Comparison of ENCODE assay signal across 10 cellular contexts in genomic region chr6:33623895-33624381, GRCh38. TPM values are rescaled to one million over a fixed set of nuclear protein-coding genes. Genes with fewer than 3 reads are reported as not detected.
DNase-seq lines count a peak whose midpoint lies in the region; ATAC-seq and TF ChIP-seq lines count a peak whose summit lies in the region.
"Had no signal": no experiment of that assay in that cellular context is flagged by ENCODE, and none has a peak within 500 bp of the region (broad histone marks: within the 10 kb centered on the region; RNA-seq: fewer than 3 reads in every experiment).

No MANE protein-coding gene starts in this region.

- CTCF ChIA-PET in Caco-2 (lab: Charles Lee), result interaction anchor here (1.0 to 1.5 kb wide), 2 partner anchors 8 to 138 kb away, joined by 3 read pairs; no protein-coding TSS in a partner anchor

- H3K27me3 Mint-ChIP-seq in Caco-2 (ENCODE audit: insufficient read depth, unreplicated experiment) (no peaks in the 10 kb centered on the region), IgD-negative memory B cell (no peaks in the 10 kb centered on the region), natural killer cell (ENCODE audit: low read depth in 2 of 2) (no peaks in the 10 kb centered on the region)

- peak overlapping the region; percentile 23 for H3K9ac ChIP-seq in adipocyte (ENCODE audit: low read length)
- H3K9ac ChIP-seq: parathyroid adenoma had no signal

- intact Hi-C loops in Caco-2 (cut with micrococcal nuclease; ENCODE audit: unreplicated experiment), result loop anchor here (2.0 kb wide), 1 partner anchor 33 kb away; no protein-coding TSS in a partner anchor
- intact Hi-C loops in natural killer cell (cut with micrococcal nuclease), result no loop called here

- ATAC-seq in natural killer cell, result no peak

- peak overlapping the region; percentile 69 for H3K27ac Mint-ChIP-seq in Caco-2 (ENCODE audit: unreplicated experiment)
- H3K27ac Mint-ChIP-seq in IgD-negative memory B cell, result peak overlapping the region in 2 of 3 donors; percentile 70 to 80
- H3K27ac Mint-ChIP-seq in natural killer cell, result peak overlapping the region; percentile 64 to 94

- peaks cover 40% of the 10 kb centered on the region for H3K4me1 Mint-ChIP-seq in Caco-2 (ENCODE audit: low read depth, unreplicated experiment)
- H3K4me1 Mint-ChIP-seq in IgD-negative memory B cell, result peaks cover 44 to 59% (median 55%) of the 10 kb centered on the region in 3 donors
- H3K4me1 Mint-ChIP-seq in natural killer cell, result peaks cover 36 to 61% of the 10 kb centered on the region in 2 donors

- H3K4me1 ChIP-seq in Caco-2 (peaks cover 58% of the 10 kb centered on the region), adipocyte (ENCODE audit: control insufficient read depth, insufficient read depth, low read length) (peaks cover 40% of the 10 kb centered on the region)

- H3K36me3 Mint-ChIP-seq in Caco-2 (ENCODE audit: insufficient read depth, unreplicated experiment), result peaks cover 7% of the 10 kb centered on the region
- H3K36me3 Mint-ChIP-seq in IgD-negative memory B cell, result peaks cover 1% of the 10 kb centered on the region
- no peaks in the 10 kb centered on the region for H3K36me3 Mint-ChIP-seq in natural killer cell

- H3K4me3 ChIP-seq in Caco-2 (ENCODE audit: low read depth, low read length), result peak overlapping the region; percentile 7
- no peak overlapping the region for H3K4me3 ChIP-seq in adipocyte (ENCODE audit: low read length)

- no peaks in the 10 kb centered on the region for H3K27me3 ChIP-seq in Caco-2 (replicated peaks; ENCODE audit: control insufficient read depth, insufficient read depth, low read length)
- H3K27me3 ChIP-seq in adipocyte (replicated peaks; ENCODE audit: control insufficient read depth, insufficient read depth, low read length), result no peaks in the 10 kb centered on the region

- peak overlapping the region; percentile 86 for H3K4me3 Mint-ChIP-seq in Caco-2 (ENCODE audit: unreplicated experiment)
- peak overlapping the region in 3 of 4 donors; percentile 84 to 91 (median 87) for H3K4me3 Mint-ChIP-seq in IgD-negative memory B cell
- H3K4me3 Mint-ChIP-seq in natural killer cell, result peak overlapping the region; percentile 63

- H3K9me3 ChIP-seq in Caco-2 (no peaks in the 10 kb centered on the region), adipocyte (ENCODE audit: control insufficient read depth, low read length) (no peaks in the 10 kb centered on the region)

- DNase-seq in Caco-2, result peak in 1 of 2 experiments; percentile 43
- no peak for DNase-seq in adipocyte (ENCODE audit: low read depth)
- no peak for DNase-seq in natural killer cell
- no peak for DNase-seq in GDM1 (lab: John Stamatoyannopoulos, UW)
- no peak for DNase-seq in activated effector memory CD4-positive, alpha-beta T cell treated with anti-CD3 and anti-CD28 coated beads, Interleukin-2, amount 50 U/mL, for 16 hours
- no peak for DNase-seq in Ammon's horn (ENCODE audit: low spot score)
- DNase-seq: erythroblast, OCI-M1 had no signal

- BruUV-seq in Caco-2 (replicated peaks; lab: Mats Ljungman, UMichigan), result no TSS peak

- H3K36me3 ChIP-seq in Caco-2 (ENCODE audit: control insufficient read depth, insufficient read depth, low read length) (no peaks in the 10 kb centered on the region; the same call in 1 of the 2 replicates), adipocyte (ENCODE audit: control insufficient read depth, insufficient read depth, low read length, severe bottlenecking) (peaks cover 4% of the 10 kb centered on the region)

- no peak for TF ChIP-seq CTCF in Caco-2 (IDR thresholded peaks at IDR 0.05; ENCODE audit: insufficient read depth in 1 of 2, low read depth in 1 of 2, low read length in 1 of 2, severe bottlenecking in 1 of 2, unreplicated experiment in 1 of 2)
- no peak for TF ChIP-seq CTCF in natural killer cell (IDR thresholded peaks at IDR 0.05)

- POLR2A ChIA-PET in Caco-2 (lab: Charles Lee), result interaction anchor here (0.5 kb wide), 1 partner anchor 1767 kb away, joined by 3 read pairs; no protein-coding TSS in a partner anchor

- H3K9me3 Mint-ChIP-seq in Caco-2 (ENCODE audit: unreplicated experiment), result no peaks in the 10 kb centered on the region
- no peaks in the 10 kb centered on the region for H3K9me3 Mint-ChIP-seq in IgD-negative memory B cell
- H3K9me3 Mint-ChIP-seq in natural killer cell, result no peaks in the 10 kb centered on the region

RNA-seq across cellular contexts. Expression of gene ITPR3, which starts 2.8 kb away (rescaled TPM):
- total RNA-seq in Caco-2 (2022), result 42.1 and 50.5 TPM in 2 replicates
- 6.7 TPM for polyA plus RNA-seq in IgD-negative memory B cell
- total RNA-seq in natural killer cell, result 10 to 100 TPM; 45.5 to 66.7 (median 46.0) TPM

RNA-seq across cellular contexts. Expression of gene BAK1, which starts 43.9 kb away (rescaled TPM):
- total RNA-seq in Caco-2 (2022) (28.5 and 29.4 TPM in 2 replicates), natural killer cell (10 to 100 TPM; 36.3 to 49.8 (median 40.7) TPM)
- 40.6 TPM for polyA plus RNA-seq in IgD-negative memory B cell
